8 cellular contexts compared by ENCODE assay signal in genomic region chr6:30007132-30007764, GRCh38. TPM values are rescaled to one million over a fixed set of nuclear protein-coding genes. Genes with fewer than 3 reads are reported as not detected.
DNase-seq lines count a peak whose midpoint lies in the region; ATAC-seq and TF ChIP-seq lines count a peak whose summit lies in the region.

No MANE protein-coding gene starts in this region.

- ATAC-seq in natural killer cell (peak; percentile 5 to 44 (median 35)), GM21360 (IDR thresholded peaks at IDR 0.05; ENCODE audit: unreplicated experiment) (no peak), HG03439 (IDR thresholded peaks at IDR 0.05; ENCODE audit: unreplicated experiment) (no peak)

- peak; percentile 34 for DNase-seq in D341Med (ENCODE audit: low spot score)
- peak; percentile 12 to 14 for DNase-seq in activated CD4-positive, alpha-beta T cell treated with anti-CD3 and anti-CD28 coated beads for 4 hours
- DNase-seq in epithelial cell of esophagus (ENCODE audit: low read depth): peak; percentile 30
- no peak for DNase-seq in natural killer cell
- DNase-seq in NOMO-1 (lab: John Stamatoyannopoulos, UW; ENCODE audit: unreplicated experiment in 2 of 2): no peak
- DNase-seq in NCI-H1930 (lab: John Stamatoyannopoulos, UW): no peak

- H3K4me3 ChIP-seq in epithelial cell of esophagus (ENCODE audit: low read length): peak overlapping the region; percentile 4

- H3K27ac Mint-ChIP-seq in natural killer cell: no peak overlapping the region

- peaks cover 30% of the 10 kb centered on the region in 2 donors for H3K27me3 Mint-ChIP-seq in natural killer cell (ENCODE audit: low read depth in 2 of 2)

- no peaks in the 10 kb centered on the region for H3K36me3 Mint-ChIP-seq in natural killer cell

- no peaks in the 10 kb centered on the region for H3K9me3 Mint-ChIP-seq in natural killer cell

- H3K4me3 Mint-ChIP-seq in natural killer cell: peak overlapping the region; percentile 60

- TF ChIP-seq CTCF in epithelial cell of esophagus (IDR thresholded peaks at IDR 0.05; ENCODE audit: insufficient read depth, low read depth, low read length, missing control alignments): no peak
- TF ChIP-seq CTCF in natural killer cell (IDR thresholded peaks at IDR 0.05): no peak

- H3K4me1 Mint-ChIP-seq in natural killer cell: peaks cover 7 to 26% of the 10 kb centered on the region in 2 donors

- intact Hi-C loops in natural killer cell (cut with micrococcal nuclease): loop anchor here (5.0 kb wide), 1 partner anchor 40 kb away; no protein-coding TSS in a partner anchor

RNA-seq across cellular contexts. Expression of gene POLR1H, which starts 53.8 kb away (rescaled TPM):
- 10 to 100 TPM; 21.0 to 36.2 (median 28.5) TPM for total RNA-seq in natural killer cell

RNA-seq across cellular contexts. Expression of gene PPP1R11, which starts 59.8 kb away (rescaled TPM):
- 10 to 100 TPM; 52.9 to 75.3 (median 61.1) TPM for total RNA-seq in natural killer cell

Comparison
In these comparisons a context has a peak if more than half of its experiments do, and no peak if none do; other contexts are left out.
1. DNase-seq: peak in D341Med (single experiment), activated CD4-positive, alpha-beta T cell treated with anti-CD3 and anti-CD28 coated beads for 4 hours (2 of 2) and epithelial cell of esophagus (single experiment); none in natural killer cell (single experiment), NOMO-1 (0 of 2) and NCI-H1930 (0 of 2).
2. ATAC-seq: peak in natural killer cell (3 of 3); none in GM21360 (single experiment) and HG03439 (single experiment).